Comparison of ENCODE assay signal across 8 cellular contexts in genomic region chr18:36284671-36285295, GRCh38. TPM values are rescaled to one million over a fixed set of nuclear protein-coding genes. Genes with fewer than 3 reads are reported as not detected.
A peak's percentile ranks its signal among the peaks of the same experiment; 100 is the strongest.
DNase-seq lines count a peak whose midpoint lies in the region; ATAC-seq and TF ChIP-seq lines count a peak whose summit lies in the region.

No MANE protein-coding gene starts in this region.

- no peak overlapping the region for H3K4me3 ChIP-seq in CD8-positive, alpha-beta memory T cell (ENCODE audit: low read length)
- no peak overlapping the region for H3K4me3 ChIP-seq in GM23248

- H4K20me1 ChIP-seq in GM23248 (ENCODE audit: insufficient read depth), result no peaks in the 10 kb centered on the region

- WGBS in GM23248 (ENCODE audit: low coverage in 1 of 2, low lambda C conversion rate in 2 of 2, missing lambda C conversion rate in 2 of 2), 2 experiments, result 27 to 29% methylated on average over 6 of the region's 6 CpGs

- TF ChIP-seq CTCF in neural crest cell (conservative IDR thresholded peaks at IDR 0.05), result peak; percentile 90

- in situ Hi-C loops in GM23248 (cut with MboI), result loop anchor here (5.0 to 10.0 kb wide), 2 partner anchors 192 to 270 kb away; no protein-coding TSS in a partner anchor

- no peaks in the 10 kb centered on the region for H3K4me1 ChIP-seq in CD8-positive, alpha-beta memory T cell (ENCODE audit: insufficient read depth, low read length)
- H3K4me1 ChIP-seq in GM23248 (ENCODE audit: insufficient read depth), result no peaks in the 10 kb centered on the region

- H3K36me3 ChIP-seq in CD8-positive, alpha-beta memory T cell (ENCODE audit: insufficient read depth, low read length), result no peaks in the 10 kb centered on the region
- H3K36me3 ChIP-seq in GM23248 (ENCODE audit: low read depth), result no peaks in the 10 kb centered on the region

- no peak overlapping the region for H3K27ac ChIP-seq in CD8-positive, alpha-beta memory T cell (ENCODE audit: low read depth, low read length)
- H3K27ac ChIP-seq in GM23248, result no peak overlapping the region

- H3K9ac ChIP-seq in GM23248, result no peak overlapping the region

- POLR2A ChIA-PET in CD8-positive, alpha-beta memory T cell (lab: Charles Lee), result no interaction called here

- H3K9me3 Mint-ChIP-seq in CD8-positive, alpha-beta memory T cell, result peaks cover 0 to 2% (median 1%) of the 10 kb centered on the region in 5 donors
- peaks cover 4% of the 10 kb centered on the region for H3K9me3 Mint-ChIP-seq in neural crest cell

- no peaks in the 10 kb centered on the region for H3K36me3 Mint-ChIP-seq in CD8-positive, alpha-beta memory T cell
- no peaks in the 10 kb centered on the region for H3K36me3 Mint-ChIP-seq in neural crest cell (ENCODE audit: low read depth)

- CTCF ChIA-PET in CD8-positive, alpha-beta memory T cell (lab: Charles Lee), result interaction anchor here (0.7 to 7.5 kb wide), 16 partner anchors 10 to 750 kb away, joined by 3 to 82 read pairs (median 4); no protein-coding TSS in a partner anchor

- peak overlapping the region; percentile 40; the same call in 1 of the 2 replicates for H2AFZ ChIP-seq in GM23248

- peak in 4 of 5 donors; percentile 26 to 59 (median 42) for DNase-seq in CD8-positive, alpha-beta memory T cell
- DNase-seq in GM23248, result peak; percentile 77
- peak; percentile 1 for DNase-seq in NCI-H2196 treated with DMSO at 0.1 percent for 48 hours (lab: John Stamatoyannopoulos, UW; ENCODE audit: unreplicated experiment)
- DNase-seq in activated CD4-positive, alpha-beta T cell treated with anti-CD3 and anti-CD28 coated beads for 48 hours, result peak; percentile 52
- peak; percentile 60 for DNase-seq in fibroblast of gingiva (ENCODE audit: low read depth)
- peak; percentile 45 for DNase-seq in neural crest cell (ENCODE audit: low read depth, low spot score)

- no peak overlapping the region for H3K4me3 Mint-ChIP-seq in CD8-positive, alpha-beta memory T cell
- no peak overlapping the region for H3K4me3 Mint-ChIP-seq in neural crest cell

- H3K79me2 ChIP-seq in GM23248 (ENCODE audit: insufficient read depth), result no peaks in the 10 kb centered on the region

- peak overlapping the region; percentile 19 for H3K4me2 ChIP-seq in GM23248 (ENCODE audit: unreplicated experiment)

- no peak overlapping the region for H3K27ac Mint-ChIP-seq in CD8-positive, alpha-beta memory T cell
- no peak overlapping the region for H3K27ac Mint-ChIP-seq in neural crest cell (ENCODE audit: unreplicated experiment)

- no peaks in the 10 kb centered on the region for H3K4me1 Mint-ChIP-seq in CD8-positive, alpha-beta memory T cell
- H3K4me1 Mint-ChIP-seq in neural crest cell, result no peaks in the 10 kb centered on the region

- ATAC-seq in HG03342 (IDR thresholded peaks at IDR 0.05; ENCODE audit: unreplicated experiment) (no peak), GM21717 (IDR thresholded peaks at IDR 0.05; ENCODE audit: unreplicated experiment) (no peak)

- no peaks in the 10 kb centered on the region for H3K9me2 ChIP-seq in GM23248 (ENCODE audit: insufficient read depth)

- H3F3A ChIP-seq in GM23248 (ENCODE audit: insufficient read depth), result no peaks in the 10 kb centered on the region

- H3K27me3 ChIP-seq in CD8-positive, alpha-beta memory T cell (ENCODE audit: insufficient read depth, low read length, poor library complexity, severe bottlenecking), result no peaks in the 10 kb centered on the region
- no peaks in the 10 kb centered on the region for H3K27me3 ChIP-seq in GM23248 (replicated peaks; ENCODE audit: insufficient read depth)

- H3K9me3 ChIP-seq in CD8-positive, alpha-beta memory T cell (ENCODE audit: low read length), result no peaks in the 10 kb centered on the region
- H3K9me3 ChIP-seq in GM23248 (ENCODE audit: low read depth), result peaks cover 3% of the 10 kb centered on the region

- H3K27me3 Mint-ChIP-seq in CD8-positive, alpha-beta memory T cell, result peaks cover 15 to 52% of the 10 kb centered on the region in 2 donors
- H3K27me3 Mint-ChIP-seq in neural crest cell (ENCODE audit: low read depth), result peaks cover 9% of the 10 kb centered on the region

RNA-seq across cellular contexts. Expression of gene FHOD3, which starts 12.7 kb away (rescaled TPM):
- total RNA-seq in CD8-positive, alpha-beta memory T cell, result not detected
- polyA plus RNA-seq in CD8-positive, alpha-beta memory T cell, result not detected
- 10.1 and 13.5 TPM in 2 replicates for total RNA-seq in GM23248 (2014; rRNA removed; shearing (Covaris generic))
- polyA plus RNA-seq in GM23248 (2016; fragmentation: Nextera tagmentation; extraction: Ambion mirVana), result 1.4 and 1.6 TPM in 2 replicates
- total RNA-seq in neural crest cell, result 28.6 and 29.0 TPM in 2 replicates

Comparison
In these comparisons a context has a peak if more than half of its experiments do, and no peak if none do; other contexts are left out.
1. DNase-seq: peak in every context shown above with its lines; median percentile 77 in GM23248; 60 in fibroblast of gingiva; 52 in activated CD4-positive, alpha-beta T cell treated with anti-CD3 and anti-CD28 coated beads for 48 hours; 45 in neural crest cell; 42 in CD8-positive, alpha-beta memory T cell; 1 in NCI-H2196 treated with DMSO at 0.1 percent for 48 hours.
2. RNA of gene FHOD3, which starts 12.7 kb away (total RNA-seq): 28.6 to 29.0 TPM in neural crest cell and 10.1 to 13.5 TPM in GM23248; not detected in CD8-positive, alpha-beta memory T cell; every median in the first group is over 10 times any median in the second.